In genomic region chr21:44338971-44339910, GRCh38 we compare ENCODE assay signal across 1 cellular context.
TF ChIP-seq lines count a peak whose summit lies in the region.

Gene CFAP410, minus strand, starts transcription at chr21:44339390. Its CDS starts 196 bp downstream, at chr21:44339194.

TF ChIP-seq in HepG2, 621 proteins besides CTCF, POLR2A, EP300 and RAD21 (continued from another document and continues in another):
- TF ChIP-seq ZNF382 (CRISPR knock-in tag; IDR thresholded peaks at IDR 0.05; ENCODE audit: borderline replicate concordance), result no peak
- peak; percentile 57; the same call in 1 of the 2 replicates for TF ChIP-seq FOSL2 (CRISPR knock-in tag; IDR thresholded peaks at IDR 0.05)
- TF ChIP-seq GPBP1L1 (CRISPR knock-in tag; IDR thresholded peaks at IDR 0.05), result no peak
- peak; percentile 64 for TF ChIP-seq XRCC5 (optimal IDR thresholded peaks at IDR 0.05; ENCODE audit: low read length)
- 0 out of 2 replicates have a peak, but pooled peaks have one; percentile 43 for TF ChIP-seq ZNF44 (CRISPR knock-in tag; IDR thresholded peaks at IDR 0.05)
- TF ChIP-seq, protein P1, sequence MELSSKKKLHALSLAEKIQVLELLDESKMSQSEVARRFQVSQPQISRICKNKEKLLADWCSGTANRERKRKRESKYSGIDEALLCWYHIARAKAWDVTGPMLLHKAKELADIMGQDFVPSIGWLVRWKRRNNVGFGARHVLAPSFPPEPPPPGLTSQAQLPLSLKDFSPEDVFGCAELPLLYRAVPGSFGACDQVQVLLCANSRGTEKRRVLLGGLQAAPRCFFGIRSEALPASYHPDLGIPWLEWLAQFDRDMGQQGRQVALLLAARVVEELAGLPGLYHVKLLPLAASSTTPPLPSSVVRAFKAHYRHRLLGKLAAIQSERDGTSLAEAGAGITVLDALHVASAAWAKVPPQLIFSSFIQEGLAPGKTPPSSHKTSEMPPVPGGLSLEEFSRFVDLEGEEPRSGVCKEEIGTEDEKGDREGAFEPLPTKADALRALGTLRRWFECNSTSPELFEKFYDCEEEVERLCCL (CRISPR knock-in tag; IDR thresholded peaks at IDR 0.05; ENCODE audit: borderline replicate concordance), result no peak
- TF ChIP-seq GTF2F1 (IDR thresholded peaks at IDR 0.05; ENCODE audit: low read length), result no peak
- 0 out of 2 replicates have a peak, but pooled peaks have one; percentile 29 for TF ChIP-seq POLR2AphosphoS2 (IDR thresholded peaks at IDR 0.05; ENCODE audit: low read depth, low read length)
- peak; percentile 42; the same call in 1 of the 2 replicates for TF ChIP-seq KLF15 (CRISPR knock-in tag; IDR thresholded peaks at IDR 0.05; ENCODE audit: borderline replicate concordance)
- TF ChIP-seq SIN3A (IDR thresholded peaks at IDR 0.05; ENCODE audit: borderline replicate concordance, low read depth, low read length), result peak; percentile 98; the same call in 1 of the 2 replicates
- TF ChIP-seq PAF1 (CRISPR knock-in tag; IDR thresholded peaks at IDR 0.05), result no peak
- no peak for TF ChIP-seq ZNF30 (CRISPR knock-in tag; IDR thresholded peaks at IDR 0.05)
- 0 out of 2 replicates have a peak, but pooled peaks have one; percentile 47 for TF ChIP-seq ZNF543 (CRISPR knock-in tag; IDR thresholded peaks at IDR 0.05)
- TF ChIP-seq SALL2 (CRISPR knock-in tag; IDR thresholded peaks at IDR 0.05), result peak; percentile 94
- TF ChIP-seq, protein P2, sequence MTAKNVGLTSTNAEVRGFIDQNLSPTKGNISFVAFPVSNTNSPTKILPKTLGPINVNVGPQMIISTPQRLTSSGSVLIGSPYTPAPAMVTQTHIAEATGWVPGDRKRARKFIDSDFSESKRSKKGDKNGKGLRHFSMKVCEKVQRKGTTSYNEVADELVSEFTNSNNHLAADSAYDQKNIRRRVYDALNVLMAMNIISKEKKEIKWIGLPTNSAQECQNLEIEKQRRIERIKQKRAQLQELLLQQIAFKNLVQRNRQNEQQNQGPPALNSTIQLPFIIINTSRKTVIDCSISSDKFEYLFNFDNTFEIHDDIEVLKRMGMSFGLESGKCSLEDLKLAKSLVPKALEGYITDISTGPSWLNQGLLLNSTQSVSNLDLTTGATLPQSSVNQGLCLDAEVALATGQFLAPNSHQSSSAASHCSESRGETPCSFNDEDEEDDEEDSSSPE (CRISPR knock-in tag; IDR thresholded peaks at IDR 0.05), result peak; percentile 85
- TF ChIP-seq ZNF460 (CRISPR knock-in tag; IDR thresholded peaks at IDR 0.05; ENCODE audit: borderline replicate concordance), result no peak
- TF ChIP-seq, protein P3, sequence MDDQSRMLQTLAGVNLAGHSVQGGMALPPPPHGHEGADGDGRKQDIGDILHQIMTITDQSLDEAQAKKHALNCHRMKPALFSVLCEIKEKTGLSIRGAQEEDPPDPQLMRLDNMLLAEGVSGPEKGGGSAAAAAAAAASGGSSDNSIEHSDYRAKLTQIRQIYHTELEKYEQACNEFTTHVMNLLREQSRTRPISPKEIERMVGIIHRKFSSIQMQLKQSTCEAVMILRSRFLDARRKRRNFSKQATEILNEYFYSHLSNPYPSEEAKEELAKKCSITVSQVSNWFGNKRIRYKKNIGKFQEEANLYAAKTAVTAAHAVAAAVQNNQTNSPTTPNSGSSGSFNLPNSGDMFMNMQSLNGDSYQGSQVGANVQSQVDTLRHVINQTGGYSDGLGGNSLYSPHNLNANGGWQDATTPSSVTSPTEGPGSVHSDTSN (CRISPR knock-in tag; IDR thresholded peaks at IDR 0.05; ENCODE audit: borderline replicate concordance), result no peak
- peak; percentile 84 for TF ChIP-seq NR2C2 (CRISPR knock-in tag; IDR thresholded peaks at IDR 0.05; ENCODE audit: borderline replicate concordance)
- TF ChIP-seq NRL (CRISPR knock-in tag; IDR thresholded peaks at IDR 0.05; ENCODE audit: borderline replicate concordance), result peak; percentile 88
- no peak for TF ChIP-seq TAF15 (IDR thresholded peaks at IDR 0.05; ENCODE audit: low read depth, low read length, poor library complexity, severe bottlenecking)
- no peak for TF ChIP-seq SRSF9 (IDR thresholded peaks at IDR 0.05; ENCODE audit: borderline replicate concordance, insufficient read depth, low read depth, low read length, poor library complexity, severe bottlenecking)
- no peak for TF ChIP-seq MYPOP (CRISPR knock-in tag; IDR thresholded peaks at IDR 0.05)
- no peak for TF ChIP-seq HNF1A (IDR thresholded peaks at IDR 0.05; ENCODE audit: low read depth)
- TF ChIP-seq HNF1A (CRISPR knock-in tag; IDR thresholded peaks at IDR 0.05; ENCODE audit: borderline replicate concordance), result peak; percentile 68
- no peak for TF ChIP-seq RCOR2 (CRISPR knock-in tag; IDR thresholded peaks at IDR 0.05)
- no peak for TF ChIP-seq CSRNP2 (CRISPR knock-in tag; conservative IDR thresholded peaks at IDR 0.05; ENCODE audit: low read depth)
- peak; percentile 98 for TF ChIP-seq SPEN (CRISPR knock-in tag; IDR thresholded peaks at IDR 0.05; ENCODE audit: low read depth)
- TF ChIP-seq, protein P4, sequence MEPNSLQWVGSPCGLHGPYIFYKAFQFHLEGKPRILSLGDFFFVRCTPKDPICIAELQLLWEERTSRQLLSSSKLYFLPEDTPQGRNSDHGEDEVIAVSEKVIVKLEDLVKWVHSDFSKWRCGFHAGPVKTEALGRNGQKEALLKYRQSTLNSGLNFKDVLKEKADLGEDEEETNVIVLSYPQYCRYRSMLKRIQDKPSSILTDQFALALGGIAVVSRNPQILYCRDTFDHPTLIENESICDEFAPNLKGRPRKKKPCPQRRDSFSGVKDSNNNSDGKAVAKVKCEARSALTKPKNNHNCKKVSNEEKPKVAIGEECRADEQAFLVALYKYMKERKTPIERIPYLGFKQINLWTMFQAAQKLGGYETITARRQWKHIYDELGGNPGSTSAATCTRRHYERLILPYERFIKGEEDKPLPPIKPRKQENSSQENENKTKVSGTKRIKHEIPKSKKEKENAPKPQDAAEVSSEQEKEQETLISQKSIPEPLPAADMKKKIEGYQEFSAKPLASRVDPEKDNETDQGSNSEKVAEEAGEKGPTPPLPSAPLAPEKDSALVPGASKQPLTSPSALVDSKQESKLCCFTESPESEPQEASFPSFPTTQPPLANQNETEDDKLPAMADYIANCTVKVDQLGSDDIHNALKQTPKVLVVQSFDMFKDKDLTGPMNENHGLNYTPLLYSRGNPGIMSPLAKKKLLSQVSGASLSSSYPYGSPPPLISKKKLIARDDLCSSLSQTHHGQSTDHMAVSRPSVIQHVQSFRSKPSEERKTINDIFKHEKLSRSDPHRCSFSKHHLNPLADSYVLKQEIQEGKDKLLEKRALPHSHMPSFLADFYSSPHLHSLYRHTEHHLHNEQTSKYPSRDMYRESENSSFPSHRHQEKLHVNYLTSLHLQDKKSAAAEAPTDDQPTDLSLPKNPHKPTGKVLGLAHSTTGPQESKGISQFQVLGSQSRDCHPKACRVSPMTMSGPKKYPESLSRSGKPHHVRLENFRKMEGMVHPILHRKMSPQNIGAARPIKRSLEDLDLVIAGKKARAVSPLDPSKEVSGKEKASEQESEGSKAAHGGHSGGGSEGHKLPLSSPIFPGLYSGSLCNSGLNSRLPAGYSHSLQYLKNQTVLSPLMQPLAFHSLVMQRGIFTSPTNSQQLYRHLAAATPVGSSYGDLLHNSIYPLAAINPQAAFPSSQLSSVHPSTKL (CRISPR knock-in tag; IDR thresholded peaks at IDR 0.05), result peak; percentile 42
- no peak for TF ChIP-seq NKX3-1 (CRISPR knock-in tag; IDR thresholded peaks at IDR 0.05)
- peak; percentile 82; the same call in 1 of the 2 replicates for TF ChIP-seq NFAT5 (CRISPR knock-in tag; IDR thresholded peaks at IDR 0.05)
- TF ChIP-seq EEA1 (CRISPR knock-in tag; IDR thresholded peaks at IDR 0.05; ENCODE audit: borderline replicate concordance), result peak; percentile 95; the same call in 1 of the 2 replicates
- TF ChIP-seq FOXA3 (CRISPR knock-in tag; IDR thresholded peaks at IDR 0.05), result peak; percentile 62
- peak; percentile 74; the same call in 1 of the 2 replicates for TF ChIP-seq PHF21A (CRISPR knock-in tag; IDR thresholded peaks at IDR 0.05)
- peak; percentile 86 for TF ChIP-seq BORCS8-MEF2B (CRISPR knock-in tag; IDR thresholded peaks at IDR 0.05)
- no peak for TF ChIP-seq ADNP (CRISPR knock-in tag; IDR thresholded peaks at IDR 0.05)
